14 cellular contexts compared by ENCODE assay signal in the genomic region with DNA sequence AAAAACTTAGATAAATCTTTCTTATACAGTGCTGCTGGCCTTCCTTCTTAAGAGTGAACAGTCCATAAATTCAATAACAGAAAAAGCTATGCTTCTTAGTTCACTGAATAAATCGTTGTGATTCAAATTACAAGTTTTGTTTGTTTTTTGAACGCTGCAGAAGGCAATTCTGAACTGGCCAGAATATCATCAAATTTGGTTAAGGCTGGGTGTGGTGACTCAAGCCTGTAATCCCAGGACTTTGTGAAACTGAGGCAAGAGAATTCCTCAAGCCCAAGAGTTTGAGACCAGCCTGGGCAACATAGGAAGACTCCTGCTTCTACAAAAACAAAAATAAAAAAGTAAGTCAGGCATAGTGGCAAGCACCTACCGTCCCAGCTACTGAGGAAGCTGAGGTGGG.
DNase-seq lines count a peak whose midpoint lies in the region.
"Had no signal": no experiment of that assay in that cellular context is flagged by ENCODE, and none has a peak within 500 bp of the region (broad histone marks: within the 10 kb centered on the region; RNA-seq: fewer than 3 reads in every experiment).

No MANE protein-coding gene starts in this region.

- H3K36me3 Mint-ChIP-seq in activated CD4-positive, alpha-beta T cell treated with anti-CD3 and anti-CD28 coated beads, Interleukin-2, amount 10 ng/mL, durations not matched to agents 24 days and 14 days (ENCODE audit: low read depth) = peaks cover 31% of the 10 kb centered on the region
- H3K36me3 Mint-ChIP-seq in activated naive CD4-positive, alpha-beta T cell treated with anti-CD3 and anti-CD28 coated beads, Interleukin-2, amount 50 U/mL, for 24 hours = peaks cover 11% of the 10 kb centered on the region
- H3K36me3 Mint-ChIP-seq in activated T-helper 1 cell treated with anti-CD3 and anti-CD28 coated beads, Interleukin-12 subunit alpha, Interleukin-12 subunit beta, Interleukin-2, Interleukin-4 antibody, amounts not matched to agents 30 ng/mL and 10 ng/mL and 1 ng/mL, durations not matched to agents 14 hours and 24 hours and 36 hours (ENCODE audit: low read depth) = peaks cover 37% of the 10 kb centered on the region
- H3K36me3 Mint-ChIP-seq: IgD-negative memory B cell had no signal

- peak overlapping the region; percentile 81 for H3K27ac Mint-ChIP-seq in activated CD4-positive, alpha-beta T cell treated with anti-CD3 and anti-CD28 coated beads, Interleukin-2, amount 10 ng/mL, durations not matched to agents 24 days and 14 days
- peak overlapping the region; percentile 70 for H3K27ac Mint-ChIP-seq in activated naive CD4-positive, alpha-beta T cell treated with anti-CD3 and anti-CD28 coated beads, Interleukin-2, amount 50 U/mL, for 24 hours
- H3K27ac Mint-ChIP-seq in activated T-helper 1 cell treated with anti-CD3 and anti-CD28 coated beads, Interleukin-12 subunit alpha, Interleukin-12 subunit beta, Interleukin-2, Interleukin-4 antibody, amounts not matched to agents 30 ng/mL and 10 ng/mL and 1 ng/mL, durations not matched to agents 14 hours and 24 hours and 36 hours = peak overlapping the region; percentile 82
- H3K27ac Mint-ChIP-seq: IgD-negative memory B cell had no signal

- peaks cover 17% of the 10 kb centered on the region for H3K9me3 Mint-ChIP-seq in activated CD4-positive, alpha-beta T cell treated with anti-CD3 and anti-CD28 coated beads, Interleukin-2, amount 10 ng/mL, durations not matched to agents 24 days and 14 days
- H3K9me3 Mint-ChIP-seq in activated naive CD4-positive, alpha-beta T cell treated with anti-CD3 and anti-CD28 coated beads, Interleukin-2, amount 50 U/mL, for 24 hours = peaks cover 24% of the 10 kb centered on the region
- H3K9me3 Mint-ChIP-seq in activated T-helper 1 cell treated with anti-CD3 and anti-CD28 coated beads, Interleukin-12 subunit alpha, Interleukin-12 subunit beta, Interleukin-2, Interleukin-4 antibody, amounts not matched to agents 30 ng/mL and 10 ng/mL and 1 ng/mL, durations not matched to agents 14 hours and 24 hours and 36 hours = peaks cover 35% of the 10 kb centered on the region

- H3K4me3 Mint-ChIP-seq in activated CD4-positive, alpha-beta T cell treated with anti-CD3 and anti-CD28 coated beads, Interleukin-2, amount 10 ng/mL, durations not matched to agents 24 days and 14 days = no peak overlapping the region
- H3K4me3 Mint-ChIP-seq in activated naive CD4-positive, alpha-beta T cell treated with anti-CD3 and anti-CD28 coated beads, Interleukin-2, amount 50 U/mL, for 24 hours = peak overlapping the region; percentile 30
- peak overlapping the region; percentile 35 for H3K4me3 Mint-ChIP-seq in activated T-helper 1 cell treated with anti-CD3 and anti-CD28 coated beads, Interleukin-12 subunit alpha, Interleukin-12 subunit beta, Interleukin-2, Interleukin-4 antibody, amounts not matched to agents 30 ng/mL and 10 ng/mL and 1 ng/mL, durations not matched to agents 14 hours and 24 hours and 36 hours
- H3K4me3 Mint-ChIP-seq: IgD-negative memory B cell had no signal

- intact Hi-C loops in activated CD4-positive, alpha-beta T cell treated with anti-CD3 and anti-CD28 coated beads, Interleukin-2, amount 10 ng/mL, durations not matched to agents 24 days and 14 days (cut with micrococcal nuclease) = loop anchor here (10.0 kb wide), 1 partner anchor 1759 kb away; no protein-coding TSS in a partner anchor
- intact Hi-C loops in activated T-helper 1 cell treated with anti-CD3 and anti-CD28 coated beads, Interleukin-12 subunit alpha, Interleukin-12 subunit beta, Interleukin-2, Interleukin-4 antibody, amounts not matched to agents 30 ng/mL and 10 ng/mL and 1 ng/mL, durations not matched to agents 14 hours and 24 hours and 36 hours (cut with micrococcal nuclease) = no loop called here

- peak; percentile 54 for DNase-seq in activated CD4-positive, alpha-beta T cell treated with anti-CD3 and anti-CD28 coated beads, Interleukin-2, amount 10 ng/mL, durations not matched to agents 24 days and 14 days
- DNase-seq in activated CD4-positive, alpha-beta T cell treated with anti-CD3 and anti-CD28 coated beads, Interleukin-2, amount 50 U/mL, for 48 hours = no peak
- no peak for DNase-seq in activated naive CD4-positive, alpha-beta T cell (lab: John Stamatoyannopoulos, UW)
- no peak for DNase-seq in activated T-helper 1 cell treated with anti-CD3 and anti-CD28 coated beads, Interleukin-12 subunit alpha, Interleukin-12 subunit beta, Interleukin-2, Interleukin-4 antibody, amounts not matched to agents 30 ng/mL and 10 ng/mL and 1 ng/mL, durations not matched to agents 14 hours and 24 hours and 36 hours (ENCODE audit: low spot score)
- DNase-seq in NCI-H1105 treated with DMSO at 0.1 percent for 48 hours (lab: John Stamatoyannopoulos, UW) (no peak), GOT3 (lab: John Stamatoyannopoulos, UW) (no peak)
- DNase-seq: BE2C, MV-4-11, NCI-H1694, NCI-H446, NCI-H526, SJCRH30 had no signal

- H3K27me3 Mint-ChIP-seq in activated CD4-positive, alpha-beta T cell treated with anti-CD3 and anti-CD28 coated beads, Interleukin-2, amount 10 ng/mL, durations not matched to agents 24 days and 14 days = no peaks in the 10 kb centered on the region
- no peaks in the 10 kb centered on the region for H3K27me3 Mint-ChIP-seq in activated naive CD4-positive, alpha-beta T cell treated with anti-CD3 and anti-CD28 coated beads, Interleukin-2, amount 50 U/mL, for 24 hours
- no peaks in the 10 kb centered on the region for H3K27me3 Mint-ChIP-seq in activated T-helper 1 cell treated with anti-CD3 and anti-CD28 coated beads, Interleukin-12 subunit alpha, Interleukin-12 subunit beta, Interleukin-2, Interleukin-4 antibody, amounts not matched to agents 30 ng/mL and 10 ng/mL and 1 ng/mL, durations not matched to agents 14 hours and 24 hours and 36 hours (ENCODE audit: insufficient read depth)
- H3K27me3 Mint-ChIP-seq: IgD-negative memory B cell had no signal

- peaks cover 64% of the 10 kb centered on the region for H3K4me1 Mint-ChIP-seq in activated CD4-positive, alpha-beta T cell treated with anti-CD3 and anti-CD28 coated beads, Interleukin-2, amount 10 ng/mL, durations not matched to agents 24 days and 14 days
- peaks cover 71% of the 10 kb centered on the region for H3K4me1 Mint-ChIP-seq in activated naive CD4-positive, alpha-beta T cell treated with anti-CD3 and anti-CD28 coated beads, Interleukin-2, amount 50 U/mL, for 24 hours
- peaks cover 80% of the 10 kb centered on the region for H3K4me1 Mint-ChIP-seq in activated T-helper 1 cell treated with anti-CD3 and anti-CD28 coated beads, Interleukin-12 subunit alpha, Interleukin-12 subunit beta, Interleukin-2, Interleukin-4 antibody, amounts not matched to agents 30 ng/mL and 10 ng/mL and 1 ng/mL, durations not matched to agents 14 hours and 24 hours and 36 hours (ENCODE audit: low read depth)
